Comparison of ENCODE assay signal across 15 cellular contexts in genomic region chr16:68274441-68274840, GRCh38. TPM values are rescaled to one million over a fixed set of nuclear protein-coding genes. Genes with fewer than 3 reads are reported as not detected.
DNase-seq lines count a peak whose midpoint lies in the region; ATAC-seq, FAIRE-seq and TF ChIP-seq lines count a peak whose summit lies in the region.
"Had no signal": no experiment of that assay in that cellular context is flagged by ENCODE, and none has a peak within 500 bp of the region (broad histone marks: within the 10 kb centered on the region; RNA-seq: fewer than 3 reads in every experiment).

No MANE protein-coding gene starts in this region.

- POLR2A ChIA-PET in HepG2 (lab: Yijun Ruan, JAX), result interaction anchor here (0.7 to 0.9 kb wide), 2 partner anchors 9 to 37 kb away, joined by 4 to 5 read pairs; partner anchors contain the start of genes PRMT7 and SLC7A6OS

- intact Hi-C loops in HepG2 (cut with micrococcal nuclease; ENCODE audit: unreplicated experiment), result no loop called here
- intact Hi-C loops in right lobe of liver (cut with DNase I), result no loop called here
- intact Hi-C loops in thyroid gland (cut with DNase I), result no loop called here

- DNase-seq in HepG2 (ENCODE audit: low spot score), result no peak
- no peak for DNase-seq in right lobe of liver
- DNase-seq in T-helper 17 cell, result no peak
- no peak for DNase-seq in immature natural killer cell
- no peak for DNase-seq in thyroid gland
- DNase-seq in BE2C, result no peak
- no peak for DNase-seq in AG20443 (ENCODE audit: low spot score)
- no peak for DNase-seq in NCI-H526 (lab: John Stamatoyannopoulos, UW)
- DNase-seq: effector memory CD8-positive, alpha-beta T cell; NCI-H1417; OCI-M1; SK-N-SH had no signal

- CTCF ChIA-PET in HepG2 (lab: Yijun Ruan, JAX; ENCODE audit: low intra/inter-chr PET ratio, low total read pairs), result no interaction called here

- TF ChIP-seq EP300 in HepG2 (IDR thresholded peaks at IDR 0.05; ENCODE audit: low read depth in 2 of 2, low read length in 2 of 2) (no peak), HepG2 (CRISPR knock-in tag; IDR thresholded peaks at IDR 0.05; ENCODE audit: borderline replicate concordance) (no peak)

- no peak overlapping the region for H3K4me3 ChIP-seq in HepG2 (replicated peaks in 1 of 3; ENCODE audit: insufficient read depth in 1 of 3, low read depth in 2 of 3, low read length in 3 of 3)
- no peak overlapping the region for H3K4me3 ChIP-seq in right lobe of liver
- no peak overlapping the region for H3K4me3 ChIP-seq in thyroid gland (replicated peaks in 1 of 3)
- no peak overlapping the region for H3K4me3 ChIP-seq in BE2C (ENCODE audit: low read depth, low read length)
- H3K4me3 ChIP-seq: BLaER1, smooth muscle cell had no signal

- in situ Hi-C loops in HepG2 (cut with HindIII; ENCODE audit: extremely low pct_ligation_motif_present, low pct_unique_long_range_greater_than_20kb), result no loop called here

- no peak for TF ChIP-seq RAD21 in HepG2 (CRISPR knock-in tag; IDR thresholded peaks at IDR 0.05)

- no peaks in the 10 kb centered on the region for H3K27me3 ChIP-seq in HepG2 (ENCODE audit: control insufficient read depth in 1 of 2, insufficient read depth in 2 of 2, low read length in 2 of 2)
- no peaks in the 10 kb centered on the region for H3K27me3 ChIP-seq in right lobe of liver
- no peaks in the 10 kb centered on the region for H3K27me3 ChIP-seq in thyroid gland
- no peaks in the 10 kb centered on the region for H3K27me3 ChIP-seq in BE2C
- H3K27me3 ChIP-seq: BLaER1 had no signal

- no TSS peak for BruUV-seq in HepG2 (replicated peaks; lab: Mats Ljungman, UMichigan)

- H3K4me1 ChIP-seq in HepG2 (ENCODE audit: insufficient read depth, low read length), result peaks cover 67% of the 10 kb centered on the region
- no peaks in the 10 kb centered on the region for H3K4me1 ChIP-seq in right lobe of liver
- peaks cover 67 to 94% of the 10 kb centered on the region in 2 donors for H3K4me1 ChIP-seq in thyroid gland
- H3K4me1 ChIP-seq in BE2C, result no peaks in the 10 kb centered on the region

- H3K27me3 Mint-ChIP-seq in T-helper 17 cell (no peaks in the 10 kb centered on the region), immature natural killer cell (ENCODE audit: low read depth in 3 of 3) (no peaks in the 10 kb centered on the region)
- H3K27me3 Mint-ChIP-seq: effector memory CD8-positive, alpha-beta T cell had no signal

- no peak overlapping the region for H2AFZ ChIP-seq in HepG2 (ENCODE audit: low read length)

- no peak overlapping the region for H3K4me2 ChIP-seq in HepG2 (ENCODE audit: low read depth, low read length)
- H3K4me2 ChIP-seq: SK-N-SH, smooth muscle cell had no signal

- TF ChIP-seq POLR2A in HepG2 (IDR thresholded peaks at IDR 0.05; ENCODE audit: insufficient read depth in 1 of 2, low read depth in 2 of 2, low read length in 2 of 2) (no peak), right lobe of liver (IDR thresholded peaks at IDR 0.05) (no peak), thyroid gland (IDR thresholded peaks at IDR 0.05) (no peak)

- no peak for FAIRE-seq in HepG2 (lab: Jason Lieb, UNC)
- FAIRE-seq: bronchial epithelial cell had no signal

- H3K9me3 ChIP-seq in HepG2 (ENCODE audit: low read length), result no peaks in the 10 kb centered on the region
- H3K9me3 ChIP-seq in right lobe of liver, result no peaks in the 10 kb centered on the region
- H3K9me3 ChIP-seq in T-helper 17 cell (ENCODE audit: control insufficient read depth, low read length, poor library complexity, severe bottlenecking), result no peaks in the 10 kb centered on the region
- no peaks in the 10 kb centered on the region for H3K9me3 ChIP-seq in thyroid gland
- H3K9me3 ChIP-seq in BE2C, result no peaks in the 10 kb centered on the region
- H3K9me3 ChIP-seq: BLaER1, SK-N-SH had no signal

- peak overlapping the region; percentile 66 for H3K4me3 Mint-ChIP-seq in T-helper 17 cell
- H3K4me3 Mint-ChIP-seq in immature natural killer cell, result peak overlapping the region in 1 of 5 donors; percentile 17

- H3K36me3 ChIP-seq in HepG2 (replicated peaks in 1 of 2; ENCODE audit: control insufficient read depth in 1 of 2, insufficient read depth in 2 of 2, low read length in 2 of 2), result peaks cover 19 to 36% of the 10 kb centered on the region in 2 experiments
- H3K36me3 ChIP-seq in right lobe of liver, result no peaks in the 10 kb centered on the region
- H3K36me3 ChIP-seq in thyroid gland, result peaks cover 9 to 17% of the 10 kb centered on the region in 2 donors
- H3K36me3 ChIP-seq in BE2C, result peaks cover 45% of the 10 kb centered on the region

- H3K27ac ChIP-seq in HepG2 (ENCODE audit: extremely low read length, insufficient read depth, low read length), result peak overlapping the region; percentile 6
- H3K27ac ChIP-seq in right lobe of liver, result no peak overlapping the region
- peak overlapping the region in 2 of 3 donors; percentile 91 to 93 for H3K27ac ChIP-seq in thyroid gland
- H3K27ac ChIP-seq: BLaER1 had no signal

- ATAC-seq in HepG2 (no peak), right lobe of liver (no peak), T-helper 17 cell (no peak)
- ATAC-seq: effector memory CD8-positive, alpha-beta T cell had no signal

- H3K9ac ChIP-seq in HepG2 (ENCODE audit: insufficient read depth, low read depth, low read length), result no peak overlapping the region
- H3K9ac ChIP-seq: BLaER1, SK-N-SH had no signal

- TF ChIP-seq CTCF in HepG2 (CRISPR knock-in tag; IDR thresholded peaks at IDR 0.05) (no peak), right lobe of liver (IDR thresholded peaks at IDR 0.05) (no peak), thyroid gland (IDR thresholded peaks at IDR 0.05) (no peak), BE2C (IDR thresholded peaks at IDR 0.05; ENCODE audit: low read depth, low read length) (no peak)

- H3K36me3 Mint-ChIP-seq in T-helper 17 cell (ENCODE audit: low read depth) (peaks cover 5% of the 10 kb centered on the region), immature natural killer cell (peaks cover 4 to 8% (median 5%) of the 10 kb centered on the region in 3 donors)

- peaks cover 20% of the 10 kb centered on the region for H4K20me1 ChIP-seq in HepG2 (ENCODE audit: insufficient read depth, low read length)

- peak overlapping the region; percentile 95 for H3K27ac Mint-ChIP-seq in T-helper 17 cell
- peak overlapping the region; percentile 40 to 96 (median 83) for H3K27ac Mint-ChIP-seq in immature natural killer cell

- H3K79me2 ChIP-seq in HepG2 (ENCODE audit: insufficient read depth, low read length), result peaks cover 64% of the 10 kb centered on the region

- 98% methylated on average over 4 of the region's 4 CpGs for WGBS in HepG2 (ENCODE audit: low lambda C conversion rate)
- 83% methylated on average over 2 of the region's 4 CpGs for WGBS in right lobe of liver (ENCODE audit: insufficient coverage, low coverage, low lambda C conversion rate, missing lambda C conversion rate)
- 88 to 94% methylated on average over 4 of the region's 4 CpGs for WGBS in thyroid gland, 2 donors

- H3K4me1 Mint-ChIP-seq in T-helper 17 cell, result peaks cover 36% of the 10 kb centered on the region
- peaks cover 43 to 63% of the 10 kb centered on the region in 2 donors for H3K4me1 Mint-ChIP-seq in immature natural killer cell

- H3K9me3 Mint-ChIP-seq in immature natural killer cell, result no peaks in the 10 kb centered on the region
- H3K9me3 Mint-ChIP-seq: effector memory CD8-positive, alpha-beta T cell had no signal

RNA-seq across cellular contexts. Expression of gene SLC7A6, which starts 10.1 kb away (rescaled TPM):
- total RNA-seq in HepG2 (2016; rRNA removed; fragmentation: Illumina TruSeq; extraction: Trizol) (25.4 and 35.8 TPM in 2 replicates), right lobe of liver (1 to 10 TPM; 1.6 to 9.6 (median 4.5) TPM), T-helper 17 cell (100 to 1,000 TPM; 148 to 171 TPM), thyroid gland (100 to 1,000 TPM in 1 of 4 donors, 10 to 100 TPM in 3; 73.1 to 116 (median 85.7) TPM)
- total RNA-seq in HepG2 (2016; cell fraction: cytosol; rRNA removed; fragmentation: Illumina TruSeq; extraction: Trizol; ENCODE audit: low read depth), result 116 and 121 TPM in 2 replicates
- total RNA-seq in HepG2 (2016; cell fraction: insoluble cytoplasmic fraction; rRNA removed; fragmentation: Illumina TruSeq; extraction: Trizol), result 25.1 and 35.3 TPM in 2 replicates
- total RNA-seq in HepG2 (2016; cell fraction: membrane; rRNA removed; fragmentation: Illumina TruSeq; extraction: Trizol), result 38.4 and 41.5 TPM in 2 replicates
- 53.5 and 62.4 TPM in 2 replicates for total RNA-seq in HepG2 (2016; cell fraction: nucleus; rRNA removed; fragmentation: Illumina TruSeq; extraction: Trizol)
- polyA plus RNA-seq in HepG2 (2011; rRNA removed) (67.4 and 70.8 TPM in 2 replicates), immature natural killer cell (10 to 100 TPM in 1 of 3 donors, 1 to 10 TPM in 2; 1.9 to 12.8 (median 6.0) TPM)
- polyA plus RNA-seq in HepG2 (2011; cell fraction: cytosol; rRNA removed), result 38.1 and 42.5 TPM in 2 replicates
- polyA plus RNA-seq in HepG2 (2011; cell fraction: nucleus; rRNA removed), result 195 and 234 TPM in 2 replicates
- 29.8 and 35.6 TPM in 2 replicates for polyA plus RNA-seq in HepG2 (2012)
- polyA plus RNA-seq in HepG2 (2016; cell fraction: cytosol; fragmentation: Illumina TruSeq; extraction: Trizol; ENCODE audit: low read depth), result 4.5 and 5.9 TPM in 2 replicates
- 17.5 and 18.7 TPM in 2 replicates for polyA plus RNA-seq in HepG2 (2016; cell fraction: insoluble cytoplasmic fraction; fragmentation: Illumina TruSeq; extraction: Trizol; ENCODE audit: low read depth)
- polyA plus RNA-seq in HepG2 (2016; cell fraction: membrane; fragmentation: Illumina TruSeq; extraction: Trizol; ENCODE audit: low read depth), result 8.7 and 9.5 TPM in 2 replicates
- polyA plus RNA-seq in HepG2 (2016; cell fraction: nucleus; fragmentation: Illumina TruSeq; extraction: Trizol; ENCODE audit: insufficient read depth, low read depth), result 86.8 and 104 TPM in 2 replicates
- 346 and 374 TPM in 2 replicates for polyA minus RNA-seq in HepG2 (2011; rRNA and poly(A)+ RNA removed; ENCODE audit: low replicate concordance)
- polyA minus RNA-seq in HepG2 (2011; cell fraction: cytosol; rRNA and poly(A)+ RNA removed), result 39.3 and 39.6 TPM in 2 replicates
- polyA minus RNA-seq in HepG2 (2011; cell fraction: nucleus; rRNA and poly(A)+ RNA removed), result 114 and 135 TPM in 2 replicates
- polyA plus RNA-seq in BE2C (2012; ENCODE audit: insufficient read depth, insufficient read length, low read depth), result 49.3 TPM

RNA-seq across cellular contexts. Expression of gene PLA2G15, which starts 29.3 kb away (rescaled TPM):
- total RNA-seq in HepG2 (2016; rRNA removed; fragmentation: Illumina TruSeq; extraction: Trizol) (9.9 and 14.4 TPM in 2 replicates), right lobe of liver (10 to 100 TPM in 5 of 6 experiments, 1 to 10 TPM in 1; 9.7 to 21.2 (median 13.7) TPM), T-helper 17 cell (1 to 10 TPM; 6.6 to 7.4 TPM), thyroid gland (10 to 100 TPM; 20.8 to 40.3 (median 38.4) TPM)
- 1.6 and 1.9 TPM in 2 replicates for total RNA-seq in HepG2 (2016; cell fraction: cytosol; rRNA removed; fragmentation: Illumina TruSeq; extraction: Trizol; ENCODE audit: low read depth)
- total RNA-seq in HepG2 (2016; cell fraction: insoluble cytoplasmic fraction; rRNA removed; fragmentation: Illumina TruSeq; extraction: Trizol), result 8.0 and 15.5 TPM in 2 replicates
- total RNA-seq in HepG2 (2016; cell fraction: membrane; rRNA removed; fragmentation: Illumina TruSeq; extraction: Trizol), result 4.8 and 5.1 TPM in 2 replicates
- 16.6 and 20.9 TPM in 2 replicates for total RNA-seq in HepG2 (2016; cell fraction: nucleus; rRNA removed; fragmentation: Illumina TruSeq; extraction: Trizol)
- polyA plus RNA-seq in HepG2 (2011; rRNA removed) (23.7 and 30.2 TPM in 2 replicates), immature natural killer cell (10 to 100 TPM in 1 of 3 donors, 1 to 10 TPM in 2; 4.8 to 10.7 (median 9.0) TPM)
- 18.0 and 24.3 TPM in 2 replicates for polyA plus RNA-seq in HepG2 (2011; cell fraction: cytosol; rRNA removed)
- polyA plus RNA-seq in HepG2 (2011; cell fraction: nucleus; rRNA removed), result 25.8 and 28.3 TPM in 2 replicates
- 14.5 and 15.3 TPM in 2 replicates for polyA plus RNA-seq in HepG2 (2012)
- polyA plus RNA-seq in HepG2 (2016; cell fraction: cytosol; fragmentation: Illumina TruSeq; extraction: Trizol; ENCODE audit: low read depth), result 1.2 and 1.8 TPM in 2 replicates
- 8.4 and 8.8 TPM in 2 replicates for polyA plus RNA-seq in HepG2 (2016; cell fraction: insoluble cytoplasmic fraction; fragmentation: Illumina TruSeq; extraction: Trizol; ENCODE audit: low read depth)
- polyA plus RNA-seq in HepG2 (2016; cell fraction: membrane; fragmentation: Illumina TruSeq; extraction: Trizol; ENCODE audit: low read depth), result 2.6 and 3.5 TPM in 2 replicates
- polyA plus RNA-seq in HepG2 (2016; cell fraction: nucleus; fragmentation: Illumina TruSeq; extraction: Trizol; ENCODE audit: insufficient read depth, low read depth), result 29.5 and 29.9 TPM in 2 replicates
- 18.7 and 48.3 TPM in 2 replicates for polyA minus RNA-seq in HepG2 (2011; rRNA and poly(A)+ RNA removed; ENCODE audit: low replicate concordance)
- polyA minus RNA-seq in HepG2 (2011; cell fraction: cytosol; rRNA and poly(A)+ RNA removed), result 13.9 and 15.8 TPM in 2 replicates
- 5.9 and 8.5 TPM in 2 replicates for polyA minus RNA-seq in HepG2 (2011; cell fraction: nucleus; rRNA and poly(A)+ RNA removed)
- 12.3 TPM for polyA plus RNA-seq in BE2C (2012; ENCODE audit: insufficient read depth, insufficient read length, low read depth)

RNA-seq across cellular contexts. Expression of gene SLC7A6OS, which starts 36.3 kb away (rescaled TPM):
- total RNA-seq in HepG2 (2016; rRNA removed; fragmentation: Illumina TruSeq; extraction: Trizol) (21.5 and 21.6 TPM in 2 replicates), right lobe of liver (1 to 10 TPM; 4.0 to 5.4 (median 4.8) TPM), T-helper 17 cell (10 to 100 TPM; 35.3 to 36.0 TPM), thyroid gland (10 to 100 TPM; 13.4 to 25.8 (median 18.7) TPM)
- 4.2 and 5.7 TPM in 2 replicates for total RNA-seq in HepG2 (2016; cell fraction: cytosol; rRNA removed; fragmentation: Illumina TruSeq; extraction: Trizol; ENCODE audit: low read depth)
- total RNA-seq in HepG2 (2016; cell fraction: insoluble cytoplasmic fraction; rRNA removed; fragmentation: Illumina TruSeq; extraction: Trizol), result 19.7 and 21.7 TPM in 2 replicates
- 8.6 and 9.1 TPM in 2 replicates for total RNA-seq in HepG2 (2016; cell fraction: membrane; rRNA removed; fragmentation: Illumina TruSeq; extraction: Trizol)
- 28.4 and 34.8 TPM in 2 replicates for total RNA-seq in HepG2 (2016; cell fraction: nucleus; rRNA removed; fragmentation: Illumina TruSeq; extraction: Trizol)
- polyA plus RNA-seq in HepG2 (2011; rRNA removed) (11.2 and 12.5 TPM in 2 replicates), immature natural killer cell (10 to 100 TPM; 22.7 to 31.2 (median 24.4) TPM)
- polyA plus RNA-seq in HepG2 (2011; cell fraction: cytosol; rRNA removed), result 6.1 and 9.0 TPM in 2 replicates
- polyA plus RNA-seq in HepG2 (2011; cell fraction: nucleus; rRNA removed), result 22.2 and 25.4 TPM in 2 replicates
- polyA plus RNA-seq in HepG2 (2012), result 12.1 and 13.5 TPM in 2 replicates
- 2.2 and 2.4 TPM in 2 replicates for polyA plus RNA-seq in HepG2 (2016; cell fraction: cytosol; fragmentation: Illumina TruSeq; extraction: Trizol; ENCODE audit: low read depth)
- polyA plus RNA-seq in HepG2 (2016; cell fraction: insoluble cytoplasmic fraction; fragmentation: Illumina TruSeq; extraction: Trizol; ENCODE audit: low read depth), result 19.5 and 20.3 TPM in 2 replicates
- polyA plus RNA-seq in HepG2 (2016; cell fraction: membrane; fragmentation: Illumina TruSeq; extraction: Trizol; ENCODE audit: low read depth), result 4.3 and 4.5 TPM in 2 replicates
- polyA plus RNA-seq in HepG2 (2016; cell fraction: nucleus; fragmentation: Illumina TruSeq; extraction: Trizol; ENCODE audit: insufficient read depth, low read depth), result 37.7 and 42.1 TPM in 2 replicates
- 8.8 and 15.1 TPM in 2 replicates for polyA minus RNA-seq in HepG2 (2011; rRNA and poly(A)+ RNA removed; ENCODE audit: low replicate concordance)
- 4.7 and 4.9 TPM in 2 replicates for polyA minus RNA-seq in HepG2 (2011; cell fraction: cytosol; rRNA and poly(A)+ RNA removed)
- polyA minus RNA-seq in HepG2 (2011; cell fraction: nucleus; rRNA and poly(A)+ RNA removed), result 26.7 and 28.5 TPM in 2 replicates
- 23.0 TPM for polyA plus RNA-seq in BE2C (2012; ENCODE audit: insufficient read depth, insufficient read length, low read depth)

RNA-seq across cellular contexts. Expression of gene PRMT7, which starts 36.4 kb away (rescaled TPM):
- total RNA-seq in HepG2 (2016; rRNA removed; fragmentation: Illumina TruSeq; extraction: Trizol) (46.7 and 55.0 TPM in 2 replicates), right lobe of liver (10 to 100 TPM; 13.1 to 28.3 (median 21.1) TPM), T-helper 17 cell (10 to 100 TPM; 55.2 to 59.4 TPM), thyroid gland (10 to 100 TPM; 41.7 to 57.0 (median 46.9) TPM)
- 9.5 and 12.3 TPM in 2 replicates for total RNA-seq in HepG2 (2016; cell fraction: cytosol; rRNA removed; fragmentation: Illumina TruSeq; extraction: Trizol; ENCODE audit: low read depth)
- total RNA-seq in HepG2 (2016; cell fraction: insoluble cytoplasmic fraction; rRNA removed; fragmentation: Illumina TruSeq; extraction: Trizol), result 45.8 and 52.4 TPM in 2 replicates
- total RNA-seq in HepG2 (2016; cell fraction: membrane; rRNA removed; fragmentation: Illumina TruSeq; extraction: Trizol), result 18.9 and 20.2 TPM in 2 replicates
- 51.3 and 66.0 TPM in 2 replicates for total RNA-seq in HepG2 (2016; cell fraction: nucleus; rRNA removed; fragmentation: Illumina TruSeq; extraction: Trizol)
- polyA plus RNA-seq in HepG2 (2011; rRNA removed) (47.5 and 53.5 TPM in 2 replicates), immature natural killer cell (10 to 100 TPM; 30.8 to 51.8 (median 44.2) TPM)
- polyA plus RNA-seq in HepG2 (2011; cell fraction: cytosol; rRNA removed), result 35.5 and 39.1 TPM in 2 replicates
- polyA plus RNA-seq in HepG2 (2011; cell fraction: nucleus; rRNA removed), result 268 and 334 TPM in 2 replicates
- 28.1 and 39.6 TPM in 2 replicates for polyA plus RNA-seq in HepG2 (2012)
- 4.3 and 4.6 TPM in 2 replicates for polyA plus RNA-seq in HepG2 (2016; cell fraction: cytosol; fragmentation: Illumina TruSeq; extraction: Trizol; ENCODE audit: low read depth)
- 36.4 and 39.2 TPM in 2 replicates for polyA plus RNA-seq in HepG2 (2016; cell fraction: insoluble cytoplasmic fraction; fragmentation: Illumina TruSeq; extraction: Trizol; ENCODE audit: low read depth)
- 6.8 and 7.1 TPM in 2 replicates for polyA plus RNA-seq in HepG2 (2016; cell fraction: membrane; fragmentation: Illumina TruSeq; extraction: Trizol; ENCODE audit: low read depth)
- polyA plus RNA-seq in HepG2 (2016; cell fraction: nucleus; fragmentation: Illumina TruSeq; extraction: Trizol; ENCODE audit: insufficient read depth, low read depth), result 109 and 112 TPM in 2 replicates
- 105 and 173 TPM in 2 replicates for polyA minus RNA-seq in HepG2 (2011; rRNA and poly(A)+ RNA removed; ENCODE audit: low replicate concordance)
- polyA minus RNA-seq in HepG2 (2011; cell fraction: cytosol; rRNA and poly(A)+ RNA removed), result 15.1 and 21.0 TPM in 2 replicates
- 89.8 and 99.8 TPM in 2 replicates for polyA minus RNA-seq in HepG2 (2011; cell fraction: nucleus; rRNA and poly(A)+ RNA removed)
- 67.4 TPM for polyA plus RNA-seq in BE2C (2012; ENCODE audit: insufficient read depth, insufficient read length, low read depth)

RNA-seq across cellular contexts. Expression of gene ESRP2, which starts 38.5 kb away (rescaled TPM):
- total RNA-seq in HepG2 (2016; rRNA removed; fragmentation: Illumina TruSeq; extraction: Trizol) (17.1 and 21.1 TPM in 2 replicates), right lobe of liver (100 to 1,000 TPM in 1 of 6 experiments, 10 to 100 TPM in 5; 44.8 to 102 (median 57.9) TPM), T-helper 17 cell (under 1 TPM; 0.10 to 0.16 TPM), thyroid gland (10 to 100 TPM; 42.9 to 86.9 (median 50.5) TPM)
- 6.8 and 7.6 TPM in 2 replicates for total RNA-seq in HepG2 (2016; cell fraction: cytosol; rRNA removed; fragmentation: Illumina TruSeq; extraction: Trizol; ENCODE audit: low read depth)
- 14.0 and 20.2 TPM in 2 replicates for total RNA-seq in HepG2 (2016; cell fraction: insoluble cytoplasmic fraction; rRNA removed; fragmentation: Illumina TruSeq; extraction: Trizol)
- total RNA-seq in HepG2 (2016; cell fraction: membrane; rRNA removed; fragmentation: Illumina TruSeq; extraction: Trizol), result 8.4 and 9.8 TPM in 2 replicates
- 30.8 and 33.0 TPM in 2 replicates for total RNA-seq in HepG2 (2016; cell fraction: nucleus; rRNA removed; fragmentation: Illumina TruSeq; extraction: Trizol)
- polyA plus RNA-seq in HepG2 (2011; rRNA removed) (32.4 and 36.3 TPM in 2 replicates), immature natural killer cell (under 1 TPM in 1 of 3 donors, not detected in 2; 0.45 TPM)
- 15.3 and 21.4 TPM in 2 replicates for polyA plus RNA-seq in HepG2 (2011; cell fraction: cytosol; rRNA removed)
- 149 and 178 TPM in 2 replicates for polyA plus RNA-seq in HepG2 (2011; cell fraction: nucleus; rRNA removed)
- polyA plus RNA-seq in HepG2 (2012), result 22.9 and 25.0 TPM in 2 replicates
- polyA plus RNA-seq in HepG2 (2016; cell fraction: cytosol; fragmentation: Illumina TruSeq; extraction: Trizol; ENCODE audit: low read depth), result 1.9 and 2.0 TPM in 2 replicates
- polyA plus RNA-seq in HepG2 (2016; cell fraction: insoluble cytoplasmic fraction; fragmentation: Illumina TruSeq; extraction: Trizol; ENCODE audit: low read depth), result 20.9 and 25.3 TPM in 2 replicates
- 6.3 and 6.7 TPM in 2 replicates for polyA plus RNA-seq in HepG2 (2016; cell fraction: membrane; fragmentation: Illumina TruSeq; extraction: Trizol; ENCODE audit: low read depth)
- 75.9 and 77.2 TPM in 2 replicates for polyA plus RNA-seq in HepG2 (2016; cell fraction: nucleus; fragmentation: Illumina TruSeq; extraction: Trizol; ENCODE audit: insufficient read depth, low read depth)
- 91.8 and 102 TPM in 2 replicates for polyA minus RNA-seq in HepG2 (2011; rRNA and poly(A)+ RNA removed; ENCODE audit: low replicate concordance)
- polyA minus RNA-seq in HepG2 (2011; cell fraction: cytosol; rRNA and poly(A)+ RNA removed), result 22.4 and 22.8 TPM in 2 replicates
- 79.8 and 79.9 TPM in 2 replicates for polyA minus RNA-seq in HepG2 (2011; cell fraction: nucleus; rRNA and poly(A)+ RNA removed)
- polyA plus RNA-seq in BE2C (2012; ENCODE audit: insufficient read depth, insufficient read length, low read depth), result not detected

Comparison
In these comparisons a context has a peak if more than half of its experiments do, and no peak if none do; other contexts are left out.
1. H3K27ac ChIP-seq: peak in HepG2 (single experiment) and thyroid gland (2 of 3); none in right lobe of liver (0 of 3).